23 cellular contexts compared by ENCODE assay signal in the genomic region with DNA sequence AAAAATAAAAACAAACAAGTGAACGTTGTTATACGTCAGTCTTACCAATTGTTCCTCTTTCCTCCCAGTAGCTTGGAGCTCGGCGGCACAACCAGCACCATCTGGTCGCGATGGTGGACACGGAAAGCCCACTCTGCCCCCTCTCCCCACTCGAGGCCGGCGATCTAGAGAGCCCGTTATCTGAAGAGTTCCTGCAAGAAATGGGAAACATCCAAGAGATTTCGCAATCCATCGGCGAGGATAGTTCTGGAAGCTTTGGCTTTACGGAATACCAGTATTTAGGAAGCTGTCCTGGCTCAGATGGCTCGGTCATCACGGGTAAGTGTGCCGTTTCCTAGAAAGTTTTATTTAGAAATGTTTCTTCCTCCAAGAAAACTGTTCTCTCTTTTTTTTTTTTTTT.
"Had no signal": no experiment of that assay in that cellular context is flagged by ENCODE, and none has a peak within 500 bp of the region (broad histone marks: within the 10 kb centered on the region; RNA-seq: fewer than 3 reads in every experiment).

No MANE protein-coding gene starts in this region.

- H2AFZ ChIP-seq: neural progenitor cell had no signal

- H3K36me3 ChIP-seq: neural progenitor cell, ovary, uterus had no signal

- DNase-seq: hippocampal formation; kidney glomerular epithelial cell; left cardiac atrium; lower lobe of right lung; mammary epithelial cell; mesenchymal stem cell; naive B cell; natural killer cell; nephron progenitor cell; occipital lobe; sigmoid colon; small intestine; spleen; stimulated activated CD4-positive, alpha-beta T cell treated with anti-CD3 and anti-CD28 coated beads, Interleukin-4, amount 100 ng/mL, for 24 hours; stimulated activated naive CD4-positive, alpha-beta T cell had no signal

- H3K27ac ChIP-seq: lower lobe of right lung, neural progenitor cell, neutrophil, ovary, sigmoid colon, spleen, tibial nerve, uterus had no signal

- H3K4me3 ChIP-seq: lower lobe of right lung, neural progenitor cell, ovary, sigmoid colon, spleen, tibial nerve, uterus had no signal

- H3K4me1 ChIP-seq: neural progenitor cell, sigmoid colon, uterus had no signal

- H3K27me3 ChIP-seq: neural progenitor cell, neutrophil, ovary, sigmoid colon, spleen, tibial nerve, uterus had no signal

- ATAC-seq: left cardiac atrium; left lobe of liver; lower lobe of right lung; natural killer cell; stimulated activated effector memory CD8-positive, alpha-beta T cell treated with anti-CD3 and anti-CD28 coated beads, Interleukin-12 subunit alpha, Interleukin-12 subunit beta, amount 100 ng/mL, for 72 hours had no signal

- H3K9ac ChIP-seq: neural progenitor cell had no signal

- FAIRE-seq: keratinocyte, small intestine had no signal

- H3K4me2 ChIP-seq: neural progenitor cell had no signal

- H3K9me3 ChIP-seq: lower lobe of right lung, neutrophil, ovary, sigmoid colon, spleen, tibial nerve, uterus had no signal
